12 cellular contexts compared by ENCODE assay signal in genomic region chr16:66028505-66029216, GRCh38.
DNase-seq lines count a peak whose midpoint lies in the region; ATAC-seq and TF ChIP-seq lines count a peak whose summit lies in the region.
"Had no signal": no experiment of that assay in that cellular context is flagged by ENCODE, and none has a peak within 500 bp of the region (broad histone marks: within the 10 kb centered on the region; RNA-seq: fewer than 3 reads in every experiment).

No MANE protein-coding gene starts in this region.

- H3K9me3 Mint-ChIP-seq in HFFc6: peaks cover 14% of the 10 kb centered on the region
- H3K9me3 Mint-ChIP-seq in activated CD8-positive, alpha-beta memory T cell treated with anti-CD3 and anti-CD28 coated beads, Interleukin-2, amount 10 ng/mL, durations not matched to agents 7 days and 5 days (ENCODE audit: low read depth): peaks cover 5% of the 10 kb centered on the region

- H3K4me3 Mint-ChIP-seq in HFFc6: peak overlapping the region; percentile 20; the same call in 1 of the 2 replicates
- no peak overlapping the region for H3K4me3 Mint-ChIP-seq in activated CD8-positive, alpha-beta memory T cell treated with anti-CD3 and anti-CD28 coated beads, Interleukin-2, amount 10 ng/mL, durations not matched to agents 7 days and 5 days
- H3K4me3 Mint-ChIP-seq: nephron progenitor cell had no signal

- no peak for TF ChIP-seq CTCF in HFFc6 (IDR thresholded peaks at IDR 0.05)
- TF ChIP-seq CTCF in mammary epithelial cell (conservative IDR thresholded peaks at IDR 0.05 in 1 of 2, IDR thresholded peaks at IDR 0.05 in 1 of 2; ENCODE audit: extremely low read depth in 1 of 2, insufficient read depth in 1 of 2, low read depth in 1 of 2, low read length in 2 of 2): no peak
- TF ChIP-seq CTCF in tibial artery (IDR thresholded peaks at IDR 0.05): no peak

- in situ Hi-C loops in mammary epithelial cell (cut with MboI; ENCODE audit: low sequenced_read_pairs in 2 of 2): no loop called here

- H3K27ac ChIP-seq in mammary epithelial cell (ENCODE audit: insufficient read depth, low read depth, low read length) (no peak overlapping the region), right cardiac atrium (ENCODE audit: low read length) (peak overlapping the region; percentile 31), tibial artery (peak overlapping the region; percentile 18 to 47)
- H3K27ac ChIP-seq: Peyer's patch had no signal

- H3K27me3 ChIP-seq in mammary epithelial cell (ENCODE audit: insufficient read depth, low read length) (no peaks in the 10 kb centered on the region), right cardiac atrium (ENCODE audit: control insufficient read depth, insufficient read depth) (no peaks in the 10 kb centered on the region), tibial artery (no peaks in the 10 kb centered on the region)
- H3K27me3 ChIP-seq: adrenal gland, Peyer's patch had no signal

- H3K36me3 ChIP-seq in mammary epithelial cell (ENCODE audit: insufficient read depth, low read length): no peaks in the 10 kb centered on the region
- H3K36me3 ChIP-seq in tibial artery: no peaks in the 10 kb centered on the region
- H3K36me3 ChIP-seq: adrenal gland, Peyer's patch had no signal

- no peaks in the 10 kb centered on the region for H3K79me2 ChIP-seq in mammary epithelial cell (ENCODE audit: insufficient read depth, low read length)

- intact Hi-C loops in mammary epithelial cell (cut with micrococcal nuclease) (loop anchor here (2.0 to 5.0 kb wide), 2 partner anchors 242 to 906 kb away; partner anchors contain the start of gene CDH11), right cardiac atrium (cut with DNase I) (no loop called here), tibial artery (cut with DNase I; ENCODE audit: low total_unique reads) (no loop called here)

- ATAC-seq in right cardiac atrium: peak; percentile 44 to 73
- ATAC-seq in activated CD8-positive, alpha-beta memory T cell treated with anti-CD3 and anti-CD28 coated beads, Interleukin-2, amount 10 ng/mL, durations not matched to agents 7 days and 5 days: no peak
- no peak for ATAC-seq in GM21717 (IDR thresholded peaks at IDR 0.05; ENCODE audit: unreplicated experiment)

- no peak overlapping the region for H2AFZ ChIP-seq in mammary epithelial cell (ENCODE audit: low read depth, low read length)

- H3K9me3 ChIP-seq in mammary epithelial cell (replicated peaks; ENCODE audit: insufficient read depth, low read length) (peaks cover 5% of the 10 kb centered on the region), right cardiac atrium (ENCODE audit: control insufficient read depth, low read length) (no peaks in the 10 kb centered on the region), tibial artery (peaks cover 0 to 3% (median 0%) of the 10 kb centered on the region in 3 donors)
- H3K9me3 ChIP-seq: adrenal gland, Peyer's patch had no signal

- WGBS in mammary epithelial cell (ENCODE audit: low coverage, missing lambda C conversion rate): 89% methylated on average over 2 of the region's 2 CpGs
- 36% methylated on average over 2 of the region's 2 CpGs for WGBS in right cardiac atrium

- no peak overlapping the region for H3K9ac ChIP-seq in mammary epithelial cell (ENCODE audit: insufficient read depth, low read length)

- H3K4me1 ChIP-seq in mammary epithelial cell (ENCODE audit: insufficient read depth, low read length): peaks cover 11% of the 10 kb centered on the region
- no peaks in the 10 kb centered on the region for H3K4me1 ChIP-seq in right cardiac atrium (ENCODE audit: control insufficient read depth, insufficient read depth, low read length)
- peaks cover 0 to 14% (median 8%) of the 10 kb centered on the region in 4 donors for H3K4me1 ChIP-seq in tibial artery
- H3K4me1 ChIP-seq: adrenal gland, Peyer's patch had no signal

- H3K27ac Mint-ChIP-seq in HFFc6: peak overlapping the region; percentile 24; the same call in 1 of the 2 replicates
- no peak overlapping the region for H3K27ac Mint-ChIP-seq in activated CD8-positive, alpha-beta memory T cell treated with anti-CD3 and anti-CD28 coated beads, Interleukin-2, amount 10 ng/mL, durations not matched to agents 7 days and 5 days
- H3K27ac Mint-ChIP-seq: nephron progenitor cell had no signal

- no TSS peak for BruUV-seq in mammary epithelial cell (replicated peaks; lab: Mats Ljungman, UMichigan)

- peaks cover 22% of the 10 kb centered on the region for H3K4me1 Mint-ChIP-seq in HFFc6 (ENCODE audit: low read depth)
- H3K4me1 Mint-ChIP-seq in activated CD8-positive, alpha-beta memory T cell treated with anti-CD3 and anti-CD28 coated beads, Interleukin-2, amount 10 ng/mL, durations not matched to agents 7 days and 5 days: no peaks in the 10 kb centered on the region

- no peaks in the 10 kb centered on the region for H4K20me1 ChIP-seq in mammary epithelial cell (ENCODE audit: insufficient read depth, low read length)

- H3K4me2 ChIP-seq in mammary epithelial cell (ENCODE audit: insufficient read depth, low read depth, low read length): no peak overlapping the region

- CTCF ChIA-PET in mammary epithelial cell (lab: Charles Lee; ENCODE audit: low non-redundant PET): no interaction called here
- CTCF ChIA-PET in activated CD8-positive, alpha-beta memory T cell treated with anti-CD3 and anti-CD28 coated beads, Interleukin-2, amount 10 ng/mL, durations not matched to agents 7 days and 5 days (lab: Charles Lee): no interaction called here

- dilution Hi-C loops in mammary epithelial cell (cut with HindIII; ENCODE audit: low sequenced_read_pairs): no loop called here

- H3K36me3 Mint-ChIP-seq in HFFc6 (ENCODE audit: low read depth): no peaks in the 10 kb centered on the region
- no peaks in the 10 kb centered on the region for H3K36me3 Mint-ChIP-seq in activated CD8-positive, alpha-beta memory T cell treated with anti-CD3 and anti-CD28 coated beads, Interleukin-2, amount 10 ng/mL, durations not matched to agents 7 days and 5 days

- H3K27me3 Mint-ChIP-seq in HFFc6 (ENCODE audit: insufficient read depth): peaks cover 8% of the 10 kb centered on the region
- H3K27me3 Mint-ChIP-seq in activated CD8-positive, alpha-beta memory T cell treated with anti-CD3 and anti-CD28 coated beads, Interleukin-2, amount 10 ng/mL, durations not matched to agents 7 days and 5 days: no peaks in the 10 kb centered on the region

- H3K4me3 ChIP-seq in mammary epithelial cell (replicated peaks in 1 of 3; ENCODE audit: insufficient read depth in 1 of 3, low read depth in 2 of 3, low read length in 3 of 3) (no peak overlapping the region), right cardiac atrium (ENCODE audit: low read length) (no peak overlapping the region), tibial artery (no peak overlapping the region)
- H3K4me3 ChIP-seq: adrenal gland, Peyer's patch had no signal

- DNase-seq in HFFc6 (peak; percentile 71), mammary epithelial cell (peak; percentile 19), right cardiac atrium (no peak), tibial artery (peak in 1 of 2 donors; percentile 63), COLO668 (lab: John Stamatoyannopoulos, UW; ENCODE audit: unreplicated experiment) (no peak)
- DNase-seq in activated CD4-positive, alpha-beta T cell treated with anti-CD3 and anti-CD28 coated beads, Interleukin-2, amount 50 U/mL, for 1 hour: no peak
- DNase-seq in activated CD8-positive, alpha-beta memory T cell treated with anti-CD3 and anti-CD28 coated beads, Interleukin-2, amount 10 ng/mL, durations not matched to agents 7 days and 5 days: no peak
- DNase-seq: NCI-H2227 treated with DMSO at 0.1 percent for 48 hours, nephron progenitor cell had no signal

Comparison
In these comparisons a context has a peak if more than half of its experiments do, and no peak if none do; other contexts are left out.
1. DNase-seq: peak in HFFc6 (single experiment) and mammary epithelial cell (single experiment); none in right cardiac atrium (0 of 3), activated CD4-positive, alpha-beta T cell treated with anti-CD3 and anti-CD28 coated beads, Interleukin-2, amount 50 U/mL, for 1 hour (single experiment), activated CD8-positive, alpha-beta memory T cell treated with anti-CD3 and anti-CD28 coated beads, Interleukin-2, amount 10 ng/mL, durations not matched to agents 7 days and 5 days (single experiment) and COLO668 (single experiment).
2. ATAC-seq: peak in right cardiac atrium (2 of 2); none in activated CD8-positive, alpha-beta memory T cell treated with anti-CD3 and anti-CD28 coated beads, Interleukin-2, amount 10 ng/mL, durations not matched to agents 7 days and 5 days (single experiment) and GM21717 (single experiment).